13 cellular contexts compared by ENCODE assay signal in genomic region chr1:169148472-169149252, GRCh38. TPM values are rescaled to one million over a fixed set of nuclear protein-coding genes. Genes with fewer than 3 reads are reported as not detected.
A peak's percentile ranks its signal among the peaks of the same experiment; 100 is the strongest.
DNase-seq lines count a peak whose midpoint lies in the region; ATAC-seq lines count a peak whose summit lies in the region.
"Had no signal": no experiment of that assay in that cellular context is flagged by ENCODE, and none has a peak within 500 bp of the region (broad histone marks: within the 10 kb centered on the region; RNA-seq: fewer than 3 reads in every experiment).

No MANE protein-coding gene starts in this region.

- ATAC-seq in GM21529 (IDR thresholded peaks at IDR 0.05; ENCODE audit: unreplicated experiment), result peak; percentile 63
- ATAC-seq in left colon, result peak; percentile 78
- ATAC-seq in GM21737 (IDR thresholded peaks at IDR 0.05; ENCODE audit: unreplicated experiment), result no peak

- peak; percentile 87 for DNase-seq in ACHN
- DNase-seq in HK-2 (ENCODE audit: unreplicated experiment), result peak; percentile 25
- no peak for DNase-seq in left colon
- DNase-seq in NCI-H1417 treated with DMSO at 0.1 percent for 48 hours (lab: John Stamatoyannopoulos, UW), result no peak
- no peak for DNase-seq in NCI-H1092 treated with DMSO at 0.1 percent for 48 hours (lab: John Stamatoyannopoulos, UW)
- no peak for DNase-seq in islet precursor cell
- DNase-seq: amygdala; DMS153; effector CD8-positive, alpha-beta T cell; NCI-H524; testis had no signal

- in situ Hi-C loops in ACHN (cut with HindIII; ENCODE audit: low pct_ligation_motif_present, low pct_unique_long_range_greater_than_20kb, low sequenced_read_pairs), result no loop called here

- intact Hi-C loops in left colon (cut with DNase I, micrococcal nuclease), result no loop called here

RNA-seq across cellular contexts. Expression of gene ATP1B1, which starts 42.2 kb away (rescaled TPM):
- 100 to 1,000 TPM; 697 to 795 TPM for total RNA-seq in left colon

Comparison
In these comparisons a context has a peak if more than half of its experiments do, and no peak if none do; other contexts are left out.
1. DNase-seq: peak in ACHN (single experiment) and HK-2 (single experiment); none in left colon (0 of 2), NCI-H1417 treated with DMSO at 0.1 percent for 48 hours (single experiment), NCI-H1092 treated with DMSO at 0.1 percent for 48 hours (single experiment) and islet precursor cell (single experiment).